ENCODE assay signal across 11 cellular contexts in the genomic region with DNA sequence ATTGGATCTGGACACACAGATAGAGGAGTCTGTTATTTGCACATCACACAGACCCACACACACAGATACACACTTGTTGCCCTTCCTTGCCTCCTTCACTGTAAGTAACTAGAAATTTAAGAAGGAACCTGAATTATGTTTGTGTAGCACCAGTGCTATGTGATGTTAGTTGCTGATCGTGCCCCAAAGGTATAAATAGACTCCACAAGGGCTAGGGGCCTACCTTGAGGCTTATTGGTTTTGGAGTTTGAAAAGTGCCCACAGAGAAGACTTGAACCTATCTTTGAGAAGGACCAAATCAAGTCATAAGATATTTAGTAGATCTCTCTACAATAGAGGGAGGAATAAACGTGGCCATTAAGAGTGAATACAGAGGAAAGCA. TPM values are rescaled to one million over a fixed set of nuclear protein-coding genes. Genes with fewer than 3 reads are reported as not detected.
DNase-seq lines count a peak whose midpoint lies in the region; ATAC-seq and TF ChIP-seq lines count a peak whose summit lies in the region.
"Had no signal": no experiment of that assay in that cellular context is flagged by ENCODE, and none has a peak within 500 bp of the region (broad histone marks: within the 10 kb centered on the region; RNA-seq: fewer than 3 reads in every experiment).

No MANE protein-coding gene starts in this region.

- peak overlapping the region; percentile 99 for H3K27ac ChIP-seq in ACC112 (ENCODE audit: low read depth, low read length)
- peak overlapping the region; percentile 77 for H3K27ac ChIP-seq in SJCRH30
- H3K27ac ChIP-seq in fibroblast of lung (ENCODE audit: insufficient read depth, low read length): peak overlapping the region; percentile 93

- ATAC-seq in sciatic nerve (peak; percentile 8), GM21737 (IDR thresholded peaks at IDR 0.05; ENCODE audit: unreplicated experiment) (no peak)

- H2AFZ ChIP-seq in ACC112 (ENCODE audit: low read length, unreplicated experiment) (no peak overlapping the region), fibroblast of lung (ENCODE audit: low read length) (no peak overlapping the region)

- intact Hi-C loops in sciatic nerve (cut with DNase I): no loop called here

- H4K20me1 ChIP-seq in fibroblast of lung (ENCODE audit: control insufficient read depth, extremely low read depth, insufficient read depth, low read length): no peaks in the 10 kb centered on the region

- H3K4me1 ChIP-seq in ACC112 (ENCODE audit: control insufficient read depth, insufficient read depth, low read length, unreplicated experiment): peaks cover 83% of the 10 kb centered on the region
- H3K4me1 ChIP-seq in SJCRH30: peaks cover 22% of the 10 kb centered on the region
- peaks cover 44% of the 10 kb centered on the region for H3K4me1 ChIP-seq in fibroblast of lung (ENCODE audit: control insufficient read depth, extremely low read depth, insufficient read depth, low read length)

- DNase-seq in SJCRH30: no peak
- DNase-seq in fibroblast of lung (ENCODE audit: low read depth in 2 of 2): no peak
- DNase-seq in sciatic nerve (ENCODE audit: low spot score): no peak
- no peak for DNase-seq in MV-4-11 (lab: John Stamatoyannopoulos, UW)
- DNase-seq in stimulated activated CD4-positive, alpha-beta T cell treated with anti-CD3 and anti-CD28 coated beads, Interleukin-15, amount 100 ng/mL, for 24 hours: no peak
- no peak for DNase-seq in HCEC 1CT
- DNase-seq: DMS79 treated with DMSO at 0.1 percent for 48 hours, H7, NCI-H2107 had no signal

- H3K4me3 ChIP-seq in ACC112 (ENCODE audit: low read depth, low read length) (peak overlapping the region; percentile 45), SJCRH30 (no peak overlapping the region), fibroblast of lung (replicated peaks in 1 of 4; ENCODE audit: control extremely low read depth in 1 of 4, insufficient read depth in 1 of 4, low read depth in 3 of 4, low read length in 4 of 4) (peak overlapping the region in 1 of 4 experiments; percentile 2)

- peak overlapping the region; percentile 33 for H3K4me2 ChIP-seq in fibroblast of lung (ENCODE audit: extremely low read depth, insufficient read depth, low read length)

- H3K9me3 ChIP-seq in SJCRH30 (replicated peaks) (0 out of 2 replicates have a peak, but pooled peaks cover 2% of the 10 kb centered on the region), fibroblast of lung (ENCODE audit: control insufficient read depth, insufficient read depth, low read depth, low read length) (no peaks in the 10 kb centered on the region)

- H3K36me3 ChIP-seq in ACC112 (ENCODE audit: insufficient read depth, low read length): no peaks in the 10 kb centered on the region
- H3K36me3 ChIP-seq in SJCRH30: no peaks in the 10 kb centered on the region
- H3K36me3 ChIP-seq in fibroblast of lung (ENCODE audit: control insufficient read depth, insufficient read depth, low read length): no peaks in the 10 kb centered on the region

- TF ChIP-seq CTCF in fibroblast of lung (conservative IDR thresholded peaks at IDR 0.05 in 1 of 2, IDR thresholded peaks at IDR 0.05 in 1 of 2; ENCODE audit: low read depth in 1 of 2, low read length in 2 of 2): no peak

- no peaks in the 10 kb centered on the region for H3K79me2 ChIP-seq in ACC112 (ENCODE audit: control insufficient read depth, insufficient read depth, low read length, unreplicated experiment)
- no peaks in the 10 kb centered on the region for H3K79me2 ChIP-seq in fibroblast of lung (ENCODE audit: control insufficient read depth, insufficient read depth, low read length)

- H3K27me3 ChIP-seq in ACC112 (ENCODE audit: insufficient read depth, low read length): no peaks in the 10 kb centered on the region
- no peaks in the 10 kb centered on the region for H3K27me3 ChIP-seq in SJCRH30
- no peaks in the 10 kb centered on the region for H3K27me3 ChIP-seq in fibroblast of lung (ENCODE audit: control insufficient read depth, insufficient read depth, low read length)

- peak overlapping the region; percentile 41 for H3K9ac ChIP-seq in fibroblast of lung (ENCODE audit: insufficient read depth, low read length)

RNA-seq across cellular contexts. Expression of gene TGFBI, which starts 8.8 kb away (rescaled TPM):
- total RNA-seq in SJCRH30 (2014; rRNA removed; shearing (Covaris generic)): 4.8 TPM in 2 replicates
- total RNA-seq in fibroblast of lung (270 and 398 TPM in 2 replicates), sciatic nerve (232 TPM)
- polyA plus RNA-seq in fibroblast of lung: 525 and 889 TPM in 2 replicates
- polyA plus RNA-seq in fibroblast of lung (2012): 631 and 968 TPM in 2 replicates
- 379 and 787 TPM in 2 replicates for polyA minus RNA-seq in fibroblast of lung (ENCODE audit: low replicate concordance)

Comparison
In these comparisons a context has a peak if more than half of its experiments do, and no peak if none do; other contexts are left out.
1. RNA of gene TGFBI, which starts 8.8 kb away (total RNA-seq): 270 to 398 TPM in fibroblast of lung and 232 TPM in sciatic nerve (single experiment); 4.8 TPM in SJCRH30; every median in the first group is over 10 times any median in the second.
2. Peak in every context shown above with its lines, with median percentiles within 50 percentile points of each other: H3K27ac ChIP-seq.